ENCODE assay signal across 21 cellular contexts in the genomic region with DNA sequence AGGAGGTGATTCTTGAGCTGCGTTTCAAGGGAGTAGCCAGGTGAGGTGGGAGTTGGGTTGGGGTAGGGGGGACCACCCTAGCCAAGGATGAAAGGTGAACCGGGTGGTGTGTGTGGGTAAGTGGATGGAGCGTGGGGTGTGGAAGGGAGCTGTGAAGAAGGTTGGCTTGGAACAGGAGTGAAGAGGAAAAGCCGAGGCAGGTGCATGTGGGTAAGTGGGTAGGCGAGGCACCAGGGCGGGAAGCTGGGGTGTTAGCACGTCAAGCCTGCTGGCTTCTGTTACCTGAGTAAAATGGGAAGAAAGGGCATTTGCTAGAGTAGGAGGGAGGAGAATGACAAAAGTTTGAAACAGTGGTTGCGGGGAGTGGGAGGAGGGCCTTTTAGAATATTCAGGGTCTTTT. TPM values are rescaled to one million over a fixed set of nuclear protein-coding genes. Genes with fewer than 3 reads are reported as not detected.
DNase-seq lines count a peak whose midpoint lies in the region; ATAC-seq, FAIRE-seq and TF ChIP-seq lines count a peak whose summit lies in the region.
"Had no signal": no experiment of that assay in that cellular context is flagged by ENCODE, and none has a peak within 500 bp of the region (broad histone marks: within the 10 kb centered on the region; RNA-seq: fewer than 3 reads in every experiment).

No MANE protein-coding gene starts in this region.

- peak overlapping the region in 1 of 2 experiments; percentile 63; a peak in 4 of 6 replicates for H3K27ac ChIP-seq in A549
- no peak overlapping the region for H3K27ac ChIP-seq in HEK293 (ENCODE audit: extremely low read depth, low read depth, low read length)
- H3K27ac ChIP-seq in brain microvascular endothelial cell, result peak overlapping the region; percentile 36
- H3K27ac ChIP-seq in mesodermal cell (ENCODE audit: low read depth, low read length, severe bottlenecking), result peak overlapping the region; percentile 38

- CTCF ChIA-PET in A549 (lab: Yijun Ruan, JAX), result interaction anchor here (0.5 to 1.8 kb wide), 5 partner anchors 22 to 119 kb away, joined by 3 to 4 read pairs (median 4); no protein-coding TSS in a partner anchor
- CTCF ChIA-PET in HEK293 (lab: Yijun Ruan, JAX), result interaction anchor here (0.6 kb wide), 1 partner anchor 16 kb away, joined by 3 read pairs; no protein-coding TSS in a partner anchor

- TF ChIP-seq RAD21 in A549 (conservative IDR thresholded peaks at IDR 0.05 in 1 of 2, IDR thresholded peaks at IDR 0.05 in 1 of 2), result no peak

- H3K4me2 ChIP-seq in A549, result peak overlapping the region; percentile 52; the same call in 2 of the 3 replicates
- H3K4me2 ChIP-seq: GM23338 had no signal

- peaks cover 68% of the 10 kb centered on the region for H3K4me1 ChIP-seq in A549
- H3K4me1 ChIP-seq in HEK293 (ENCODE audit: control insufficient read depth, insufficient read depth, low read length), result peaks cover 46% of the 10 kb centered on the region
- peaks cover 42% of the 10 kb centered on the region for H3K4me1 ChIP-seq in mesodermal cell (ENCODE audit: control insufficient read depth, insufficient read depth, low read length, poor library complexity, severe bottlenecking)

- no peak for TF ChIP-seq EP300 in A549 (IDR thresholded peaks at IDR 0.05)

- no peaks in the 10 kb centered on the region for H3K36me3 ChIP-seq in HEK293 (ENCODE audit: control insufficient read depth in 2 of 2, insufficient read depth in 1 of 2, low read length in 2 of 2)
- H3K36me3 ChIP-seq in brain microvascular endothelial cell (replicated peaks), result peaks cover 6% of the 10 kb centered on the region
- H3K36me3 ChIP-seq in mesodermal cell (ENCODE audit: control insufficient read depth, insufficient read depth, low read length), result peaks cover 46% of the 10 kb centered on the region

- TF ChIP-seq CTCF in A549 (IDR thresholded peaks at IDR 0.05), result no peak
- TF ChIP-seq CTCF in HEK293 (tag by site-specific recombination; IDR thresholded peaks at IDR 0.05), result no peak
- TF ChIP-seq CTCF in brain microvascular endothelial cell (IDR thresholded peaks at IDR 0.05; ENCODE audit: low read depth, low read length, missing control alignments), result no peak

- ATAC-seq in A549, result no peak
- ATAC-seq in HG03025 (IDR thresholded peaks at IDR 0.05; ENCODE audit: low FRiP score, unreplicated experiment), result no peak
- ATAC-seq in GM18909 (IDR thresholded peaks at IDR 0.05; ENCODE audit: poor library complexity, unreplicated experiment), result no peak
- ATAC-seq: GM23338 had no signal

- 93% methylated on average over 8 of the region's 8 CpGs for WGBS in A549 (ENCODE audit: missing lambda C conversion rate)
- WGBS in mesodermal cell (ENCODE audit: insufficient coverage in 2 of 2), 2 experiments, result 89 to 91% methylated on average over 8 of the region's 8 CpGs

- TF ChIP-seq POLR2A in A549 (IDR thresholded peaks at IDR 0.05; ENCODE audit: low read length), result no peak

- DNase-seq in A549 (ENCODE audit: low read depth in 1 of 2, low spot score in 1 of 2), result no peak
- no peak for DNase-seq in brain microvascular endothelial cell
- no peak for DNase-seq in NCI-H345 (lab: John Stamatoyannopoulos, UW)
- DNase-seq in KBM-7, result no peak
- DNase-seq: AML-193; CD4-positive, alpha-beta memory T cell; DMS79 treated with DMSO at 0.1 percent for 48 hours; HFFc6; NCI-H1417 treated with DMSO at 0.1 percent for 48 hours; NCI-H2029 treated with DMSO at 0.1 percent for 48 hours; NCI-H524 treated with DMSO at 0.1 percent for 48 hours; RPMI8226 had no signal

- POLR2A ChIA-PET in A549 (lab: Yijun Ruan, JAX), result no interaction called here
- POLR2A ChIA-PET in HEK293 (lab: Yijun Ruan, JAX), result no interaction called here

- H3K9me3 ChIP-seq in A549 (no peaks in the 10 kb centered on the region), HEK293 (ENCODE audit: control insufficient read depth, insufficient read depth, low read depth, low read length) (no peaks in the 10 kb centered on the region), mesodermal cell (ENCODE audit: control insufficient read depth, low read length) (peaks cover 4% of the 10 kb centered on the region)

- FAIRE-seq in A549 (lab: Jason Lieb, UNC), result no peak
- FAIRE-seq: A204.1, D721Med, G401.6, GM12892 had no signal

- H3K4me3 ChIP-seq in A549, result no peak overlapping the region
- no peak overlapping the region for H3K4me3 ChIP-seq in HEK293 (ENCODE audit: low read depth, low read length)
- no peak overlapping the region for H3K4me3 ChIP-seq in brain microvascular endothelial cell (ENCODE audit: low read depth, low read length)
- H3K4me3 ChIP-seq in mesodermal cell (ENCODE audit: extremely low read depth, insufficient read depth, low read length, poor library complexity, severe bottlenecking), result no peak overlapping the region
- H3K4me3 ChIP-seq: GM23338 had no signal

- no peaks in the 10 kb centered on the region for H3K27me3 ChIP-seq in brain microvascular endothelial cell (replicated peaks)

- in situ Hi-C loops in brain microvascular endothelial cell (cut with HindIII; ENCODE audit: low pct_ligation_motif_present, low sequenced_read_pairs), result no loop called here
- in situ Hi-C loops in KBM-7 (cut with MboI; ENCODE audit: low pct_unique_long_range_greater_than_20kb, low sequenced_read_pairs), result no loop called here

TF ChIP-seq in A549, 52 proteins besides CTCF, POLR2A, EP300 and RAD21 (continues in another document):
- TF ChIP-seq SREBF2 (IDR thresholded peaks at IDR 0.05) (no peak), FOSB (CRISPR knock-in tag; IDR thresholded peaks at IDR 0.05) (no peak)
- TF ChIP-seq, protein P1, sequence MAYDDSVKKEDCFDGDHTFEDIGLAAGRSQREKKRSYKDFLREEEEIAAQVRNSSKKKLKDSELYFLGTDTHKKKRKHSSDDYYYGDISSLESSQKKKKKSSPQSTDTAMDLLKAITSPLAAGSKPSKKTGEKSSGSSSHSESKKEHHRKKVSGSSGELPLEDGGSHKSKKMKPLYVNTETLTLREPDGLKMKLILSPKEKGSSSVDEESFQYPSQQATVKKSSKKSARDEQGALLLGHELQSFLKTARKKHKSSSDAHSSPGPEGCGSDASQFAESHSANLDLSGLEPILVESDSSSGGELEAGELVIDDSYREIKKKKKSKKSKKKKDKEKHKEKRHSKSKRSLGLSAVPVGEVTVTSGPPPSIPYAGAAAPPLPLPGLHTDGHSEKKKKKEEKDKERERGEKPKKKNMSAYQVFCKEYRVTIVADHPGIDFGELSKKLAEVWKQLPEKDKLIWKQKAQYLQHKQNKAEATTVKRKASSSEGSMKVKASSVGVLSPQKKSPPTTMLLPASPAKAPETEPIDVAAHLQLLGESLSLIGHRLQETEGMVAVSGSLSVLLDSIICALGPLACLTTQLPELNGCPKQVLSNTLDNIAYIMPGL (CRISPR knock-in tag; IDR thresholded peaks at IDR 0.05; ENCODE audit: borderline replicate concordance), result no peak
- TF ChIP-seq, protein P2, sequence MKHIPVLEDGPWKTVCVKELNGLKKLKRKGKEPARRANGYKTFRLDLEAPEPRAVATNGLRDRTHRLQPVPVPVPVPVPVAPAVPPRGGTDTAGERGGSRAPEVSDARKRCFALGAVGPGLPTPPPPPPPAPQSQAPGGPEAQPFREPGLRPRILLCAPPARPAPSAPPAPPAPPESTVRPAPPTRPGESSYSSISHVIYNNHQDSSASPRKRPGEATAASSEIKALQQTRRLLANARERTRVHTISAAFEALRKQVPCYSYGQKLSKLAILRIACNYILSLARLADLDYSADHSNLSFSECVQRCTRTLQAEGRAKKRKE (CRISPR knock-in tag; IDR thresholded peaks at IDR 0.05; ENCODE audit: low read depth), result no peak

TF ChIP-seq in HEK293, 187 proteins besides CTCF, POLR2A, EP300 and RAD21:
- TF ChIP-seq PRDM1 (tag by site-specific recombination; IDR thresholded peaks at IDR 0.05) (no peak), EGR2 (tag by site-specific recombination; IDR thresholded peaks at IDR 0.05; ENCODE audit: low read depth) (peak; percentile 73), ZFHX2 (tag by site-specific recombination; conservative IDR thresholded peaks at IDR 0.05) (peak; percentile 71)

RNA-seq across cellular contexts. Expression of a gene that starts 31.6 kb away (rescaled TPM):
- polyA plus RNA-seq in A549 (2011; rRNA removed), result 19.5 and 21.2 TPM in 2 replicates
- polyA plus RNA-seq in A549 (2012; cell fraction: cytosol; rRNA removed), result 6.3 and 7.0 TPM in 2 replicates
- 18.2 and 19.3 TPM in 2 replicates for polyA plus RNA-seq in A549 (2012; cell fraction: nucleus; rRNA removed)
- 8.1 to 10.0 TPM (median 9.2 TPM) in 3 replicates for polyA plus RNA-seq in A549 (2017; fragmentation: RNase III; extraction: RNeasy Plus Mini Kit Qiagen cat#74134 plus additional on column Dnase treatment)
- polyA minus RNA-seq in A549 (2011; rRNA and poly(A)+ RNA removed), result 43.3 and 47.4 TPM in 2 replicates
- 29.1 TPM for polyA plus RNA-seq in mesodermal cell (2013, experiment 1 of 2)
- polyA plus RNA-seq in mesodermal cell (2013, experiment 2 of 2), result 24.1 TPM
